In genomic region chr1:77688939-77689338, GRCh38 we compare ENCODE assay signal across 22 cellular contexts. TPM values are rescaled to one million over a fixed set of nuclear protein-coding genes. Genes with fewer than 3 reads are reported as not detected.
DNase-seq lines count a peak whose midpoint lies in the region; ATAC-seq, FAIRE-seq and TF ChIP-seq lines count a peak whose summit lies in the region.
"Had no signal": no experiment of that assay in that cellular context is flagged by ENCODE, and none has a peak within 500 bp of the region (broad histone marks: within the 10 kb centered on the region; RNA-seq: fewer than 3 reads in every experiment).

No MANE protein-coding gene starts in this region.

- H4K8ac ChIP-seq in H1 (ENCODE audit: extremely low read depth, insufficient read depth, low read length): no peak overlapping the region

- no peaks in the 10 kb centered on the region; a peak in 1 of 8 replicates for H3K36me3 ChIP-seq in H1 (ENCODE audit: control insufficient read depth in 2 of 4, insufficient read depth in 4 of 4, low read length in 3 of 4)
- H3K36me3 ChIP-seq: neural progenitor cell had no signal

- DNase-seq in GM13977 (ENCODE audit: low spot score): peak; percentile 31
- no peak for DNase-seq in H1 (ENCODE audit: low read depth in 1 of 2, low spot score in 2 of 2)
- DNase-seq in MV-4-11 (lab: John Stamatoyannopoulos, UW): no peak
- no peak for DNase-seq in retina
- no peak for DNase-seq in NCI-H226
- DNase-seq: activated CD4-positive, alpha-beta T cell treated with anti-CD3 and anti-CD28 coated beads, Interleukin-2, amount 50 U/mL, for 48 hours; activated gamma-delta T cell treated with Interleukin-2 at 50 U/mL for 16 hours; effector CD4-positive, alpha-beta T cell; GOT3; islet precursor cell; NCI-H1436; NCI-H526; posterior cingulate gyrus; RPMI8226; stimulated activated CD8-positive, alpha-beta memory T cell treated with anti-CD3 and anti-CD28 coated beads, Interleukin-4, amount 100 ng/mL, for 48 hours; WERI-Rb-1 had no signal

- H3K79me2 ChIP-seq in H1 (ENCODE audit: control insufficient read depth in 1 of 2, insufficient read depth in 2 of 2, low read length in 2 of 2): no peaks in the 10 kb centered on the region

- no peaks in the 10 kb centered on the region for H3K79me1 ChIP-seq in H1 (ENCODE audit: low read depth, low read length)

- H2AK5ac ChIP-seq in H1 (ENCODE audit: low read depth, low read length): no peak overlapping the region

- no peak overlapping the region for H2BK20ac ChIP-seq in H1 (ENCODE audit: low read length)

- H3K9me3 ChIP-seq in H1 (ENCODE audit: insufficient read depth in 2 of 2, low read depth in 1 of 2, low read length in 1 of 2): no peaks in the 10 kb centered on the region

- H4K5ac ChIP-seq in H1 (ENCODE audit: insufficient read length, low read depth, low read length): no peak overlapping the region

- no peak overlapping the region for H3K18ac ChIP-seq in H1 (ENCODE audit: extremely low read depth, low read length)

- no peak for TF ChIP-seq CTCF in GM13977 (IDR thresholded peaks at IDR 0.05; ENCODE audit: extremely low read depth, insufficient read depth, missing control alignments)
- TF ChIP-seq CTCF in H1 (IDR thresholded peaks at IDR 0.05; ENCODE audit: control extremely low read depth in 1 of 3, insufficient read depth in 1 of 3, low read depth in 1 of 3, low read length in 3 of 3): no peak

- H2BK12ac ChIP-seq in H1 (ENCODE audit: low read depth, low read length): 0 out of 2 replicates have a peak overlapping the region, but pooled peaks have one; percentile 39

- TF ChIP-seq POLR2A in H1 (IDR thresholded peaks at IDR 0.05; ENCODE audit: control extremely low read depth in 1 of 2, low read depth in 2 of 2, low read length in 2 of 2): no peak

- no peak overlapping the region for H3K4ac ChIP-seq in H1 (replicated peaks; ENCODE audit: insufficient read length, low read depth, low read length)

- H4K91ac ChIP-seq in H1 (replicated peaks; ENCODE audit: insufficient read length, low read length): no peak overlapping the region

- H2BK5ac ChIP-seq in H1 (ENCODE audit: low read depth, low read length): no peak overlapping the region

- TF ChIP-seq RAD21 in H1 (IDR thresholded peaks at IDR 0.05 in 1 of 2, conservative IDR thresholded peaks at IDR 0.05 in 1 of 2; ENCODE audit: low read depth in 2 of 2, low read length in 2 of 2): no peak

- in situ Hi-C loops in GM13977 (cut with MboI; ENCODE audit: low pct_unique_long_range_greater_than_20kb, low sequenced_read_pairs, unreplicated experiment): no loop called here

- 92% methylated on average over 3 of the region's 3 CpGs; no CpG with 5 or more reads in 1 of the 2 experiments for WGBS in H1 (ENCODE audit: extremely low coverage in 1 of 2, insufficient coverage in 1 of 2, insufficient read length in 1 of 2, insufficient replicate concordance in 2 of 2, low coverage in 1 of 2, low lambda C conversion rate in 2 of 2, missing lambda C conversion rate in 1 of 2), 2 experiments

- no peak for FAIRE-seq in H1 (lab: Jason Lieb, UNC)
- FAIRE-seq: frontal cortex had no signal

- H3K14ac ChIP-seq in H1 (ENCODE audit: insufficient read length): no peak overlapping the region

- no peak overlapping the region for H2AFZ ChIP-seq in H1 (ENCODE audit: low read length)
- H2AFZ ChIP-seq: neural progenitor cell had no signal

- H3K4me1 ChIP-seq in H1 (replicated peaks in 1 of 4; ENCODE audit: control insufficient read depth in 3 of 4, insufficient read depth in 4 of 4, low read length in 3 of 4): no peaks in the 10 kb centered on the region; a peak in 2 of 7 replicates

- no peak overlapping the region for H3K27ac ChIP-seq in H1 (ENCODE audit: low read depth, low read length)
- H3K27ac ChIP-seq: BLaER1 treated with 17β-estradiol and CSF1 and Interleukin-3, amounts not matched to agents 10 nM and 100 nM; neural progenitor cell; WERI-Rb-1 had no signal

- H3K4me3 ChIP-seq in H1 (ENCODE audit: extremely low read depth in 1 of 4, insufficient read depth in 2 of 4, low read depth in 3 of 4, low read length in 4 of 4): no peak overlapping the region
- H3K4me3 ChIP-seq: BLaER1 treated with 17β-estradiol and CSF1 and Interleukin-3, amounts not matched to agents 10 nM and 100 nM; neural progenitor cell had no signal

- TF ChIP-seq EP300 in H1 (IDR thresholded peaks at IDR 0.05; ENCODE audit: borderline replicate concordance in 1 of 2, low read depth in 2 of 2, low read length in 2 of 2): no peak

- no peaks in the 10 kb centered on the region for H3K27me3 ChIP-seq in H1 (replicated peaks in 1 of 4; ENCODE audit: control insufficient read depth in 3 of 4, extremely low read depth in 1 of 4, insufficient read depth in 3 of 4, low read length in 3 of 4)
- H3K27me3 ChIP-seq: BLaER1 treated with 17β-estradiol and CSF1 and Interleukin-3, amounts not matched to agents 10 nM and 100 nM; neural progenitor cell had no signal

- ATAC-seq in GM19463 (IDR thresholded peaks at IDR 0.05; ENCODE audit: unreplicated experiment): peak; percentile 56
- peak; percentile 51 for ATAC-seq in HG03095 (IDR thresholded peaks at IDR 0.05; ENCODE audit: unreplicated experiment)
- ATAC-seq: sciatic nerve had no signal

- no peak overlapping the region for H3K56ac ChIP-seq in H1 (replicated peaks; ENCODE audit: insufficient read length, low read depth, low read length)

- no peak overlapping the region for H3K23ac ChIP-seq in H1 (ENCODE audit: insufficient read length)

- no peak overlapping the region for H2BK15ac ChIP-seq in H1 (ENCODE audit: low read length)

- CTCF ChIA-PET in H1 (lab: Charles Lee; ENCODE audit: partially characterized antibody): interaction anchor here (1.2 kb wide), 1 partner anchor 51 kb away, joined by 3 read pairs; no protein-coding TSS in a partner anchor

- H3K9ac ChIP-seq in H1 (replicated peaks in 1 of 4; ENCODE audit: extremely low read depth in 1 of 4, low read depth in 3 of 4, low read length in 3 of 4): no peak overlapping the region
- H3K9ac ChIP-seq: BLaER1 treated with 17β-estradiol and CSF1 and Interleukin-3, amounts not matched to agents 10 nM and 100 nM; neural progenitor cell had no signal

- H2BK120ac ChIP-seq in H1 (replicated peaks; ENCODE audit: low read depth, low read length): no peak overlapping the region

- H4K20me1 ChIP-seq in H1 (replicated peaks in 1 of 2; ENCODE audit: control insufficient read depth in 1 of 2, insufficient read depth in 2 of 2, low read length in 2 of 2): no peaks in the 10 kb centered on the region
- H4K20me1 ChIP-seq: BLaER1 treated with 17β-estradiol and CSF1 and Interleukin-3, amounts not matched to agents 10 nM and 100 nM had no signal

- POLR2A ChIA-PET in H1 (lab: Charles Lee; ENCODE audit: partially characterized antibody): interaction anchor here (1.9 kb wide), 1 partner anchor 11 kb away, joined by 8 read pairs; no protein-coding TSS in a partner anchor

- no peak overlapping the region for H3K4me2 ChIP-seq in H1 (ENCODE audit: insufficient read depth in 1 of 2, low read depth in 2 of 2, low read length in 2 of 2)
- H3K4me2 ChIP-seq: BLaER1 treated with 17β-estradiol and CSF1 and Interleukin-3, amounts not matched to agents 10 nM and 100 nM; neural progenitor cell had no signal

- no peaks in the 10 kb centered on the region for H3K23me2 ChIP-seq in H1 (ENCODE audit: low read depth, low read length)

TF ChIP-seq in H1, 55 proteins besides CTCF, POLR2A, EP300 and RAD21:
- TF ChIP-seq YY1 (IDR thresholded peaks at IDR 0.05; ENCODE audit: low read depth, low read length): no peak
- TF ChIP-seq NRF1 (IDR thresholded peaks at IDR 0.05; ENCODE audit: low read depth, low read length): no peak
- TF ChIP-seq MAX (IDR thresholded peaks at IDR 0.05): no peak

RNA-seq across cellular contexts. Expression of gene ZZZ3, which starts 6.5 kb away (rescaled TPM):
- total RNA-seq in H1 (2021; fragmentation: NEBNext Ultra II Directional; extraction: Animal tissue kit (Norgen Biotek cat#: 25700)): 54.6 and 54.7 TPM in 2 replicates
- polyA plus RNA-seq in H1 (2011; rRNA removed): 8.5 and 12.8 TPM in 2 replicates
- polyA plus RNA-seq in H1 (2011; cell fraction: cytosol; rRNA removed): 14.5 TPM
- polyA plus RNA-seq in H1 (2011; cell fraction: nucleus; rRNA removed): 18.8 TPM
- 14.0 to 28.3 TPM (median 16.6 TPM) in 4 replicates for polyA plus RNA-seq in H1 (2012, experiment 1 of 2)
- 2.4 TPM for polyA plus RNA-seq in H1 (2012, experiment 2 of 2)
- 22.4 TPM for polyA plus RNA-seq in H1 (2013, experiment 1 of 2)
- 22.5 TPM for polyA plus RNA-seq in H1 (2013, experiment 2 of 2)
- polyA minus RNA-seq in H1 (2011; rRNA and poly(A)+ RNA removed): 39.1 and 47.1 TPM in 2 replicates
- polyA minus RNA-seq in H1 (2011; cell fraction: cytosol; rRNA and poly(A)+ RNA removed): 50.8 TPM
- polyA minus RNA-seq in H1 (2011; cell fraction: nucleus; rRNA and poly(A)+ RNA removed): 158 TPM
